8 cellular contexts compared by ENCODE assay signal in genomic region chr14:75661499-75661814, GRCh38. TPM values are rescaled to one million over a fixed set of nuclear protein-coding genes. Genes with fewer than 3 reads are reported as not detected.
DNase-seq lines count a peak whose midpoint lies in the region; ATAC-seq and TF ChIP-seq lines count a peak whose summit lies in the region.

No MANE protein-coding gene starts in this region.

- DNase-seq in fibroblast of lung (ENCODE audit: low read depth in 2 of 2) (no peak), progenitor cell of endocrine pancreas (ENCODE audit: low spot score, unreplicated experiment) (no peak), H4 (ENCODE audit: low spot score) (no peak), UCSD-AML1 (lab: John Stamatoyannopoulos, UW; ENCODE audit: unreplicated experiment) (no peak), head of caudate nucleus (no peak)

- H3K79me2 ChIP-seq in fibroblast of lung (ENCODE audit: control insufficient read depth, insufficient read depth, low read length): peaks cover 4% of the 10 kb centered on the region

- no peak for ATAC-seq in HG03342 (IDR thresholded peaks at IDR 0.05; ENCODE audit: unreplicated experiment)

- H3K4me3 Mint-ChIP-seq in progenitor cell of endocrine pancreas (ENCODE audit: low read depth): peak overlapping the region; percentile 94

- no peaks in the 10 kb centered on the region for H3K36me3 ChIP-seq in fibroblast of lung (ENCODE audit: control insufficient read depth, insufficient read depth, low read length)

- no peak for TF ChIP-seq CTCF in fibroblast of lung (conservative IDR thresholded peaks at IDR 0.05 in 1 of 2, IDR thresholded peaks at IDR 0.05 in 1 of 2; ENCODE audit: low read depth in 1 of 2, low read length in 2 of 2)
- no peak for TF ChIP-seq CTCF in progenitor cell of endocrine pancreas (IDR thresholded peaks at IDR 0.05; ENCODE audit: unreplicated experiment)

- H3K4me1 ChIP-seq in fibroblast of lung (ENCODE audit: control insufficient read depth, extremely low read depth, insufficient read depth, low read length): no peaks in the 10 kb centered on the region

- H3K4me1 Mint-ChIP-seq in progenitor cell of endocrine pancreas (ENCODE audit: low read depth): peaks cover 17% of the 10 kb centered on the region

- H3K4me2 ChIP-seq in fibroblast of lung (ENCODE audit: extremely low read depth, insufficient read depth, low read length): peak overlapping the region; percentile 60

- peaks cover 2% of the 10 kb centered on the region for H3K36me3 Mint-ChIP-seq in progenitor cell of endocrine pancreas (ENCODE audit: insufficient read depth)

- H3K9ac ChIP-seq in fibroblast of lung (ENCODE audit: insufficient read depth, low read length): peak overlapping the region; percentile 91

- no peaks in the 10 kb centered on the region for H3K27me3 Mint-ChIP-seq in progenitor cell of endocrine pancreas

- H3K27ac Mint-ChIP-seq in progenitor cell of endocrine pancreas: peak overlapping the region; percentile 97

- no peaks in the 10 kb centered on the region for H3K27me3 ChIP-seq in fibroblast of lung (ENCODE audit: control insufficient read depth, insufficient read depth, low read length)

- no peaks in the 10 kb centered on the region for H3K9me3 Mint-ChIP-seq in progenitor cell of endocrine pancreas (ENCODE audit: low read depth)

- intact Hi-C loops in head of caudate nucleus (cut with DNase I): no loop called here

- H4K20me1 ChIP-seq in fibroblast of lung (ENCODE audit: control insufficient read depth, extremely low read depth, insufficient read depth, low read length): no peaks in the 10 kb centered on the region

- peak overlapping the region; percentile 89 for H3K27ac ChIP-seq in fibroblast of lung (ENCODE audit: insufficient read depth, low read length)

- peak overlapping the region; percentile 88 for H2AFZ ChIP-seq in fibroblast of lung (ENCODE audit: low read length)

- peak overlapping the region; percentile 95 for H3K4me3 ChIP-seq in GM08714 (ENCODE audit: low read length)
- H3K4me3 ChIP-seq in fibroblast of lung (replicated peaks in 1 of 4; ENCODE audit: control extremely low read depth in 1 of 4, insufficient read depth in 1 of 4, low read depth in 3 of 4, low read length in 4 of 4): peak overlapping the region; percentile 72 to 93 (median 79)

- no peaks in the 10 kb centered on the region for H3K9me3 ChIP-seq in fibroblast of lung (ENCODE audit: control insufficient read depth, insufficient read depth, low read depth, low read length)

TF ChIP-seq in PFSK-1, 5 proteins besides CTCF, POLR2A, EP300 and RAD21:
- TF ChIP-seq REST (IDR thresholded peaks at IDR 0.05; ENCODE audit: insufficient read depth in 1 of 2, low read depth in 2 of 2, low read length in 2 of 2) (no peak), SIN3A (IDR thresholded peaks at IDR 0.05; ENCODE audit: borderline replicate concordance, insufficient read depth, low read length) (0 out of 2 replicates have a peak, but pooled peaks have one; percentile 38)
TF ChIP-seq in PFSK-1: peak in this region for 1.

RNA-seq across cellular contexts. Expression of gene TTLL5, which starts 0.4 kb away (rescaled TPM):
- polyA plus RNA-seq in PFSK-1 (2012; ENCODE audit: insufficient read length, low read depth): 7.4 TPM
- total RNA-seq in fibroblast of lung (18.2 and 23.8 TPM in 2 replicates), progenitor cell of endocrine pancreas (51.9 and 56.2 TPM in 2 replicates)
- 14.0 and 16.1 TPM in 2 replicates for polyA plus RNA-seq in fibroblast of lung
- polyA plus RNA-seq in fibroblast of lung (2012): 16.2 and 20.7 TPM in 2 replicates
- 21.0 and 39.0 TPM in 2 replicates for polyA minus RNA-seq in fibroblast of lung (ENCODE audit: low replicate concordance)
- 10.5 and 16.1 TPM in 2 replicates for total RNA-seq in H4 (2014; rRNA removed; shearing (Covaris generic))

RNA-seq across cellular contexts. Expression of gene ERG28, which starts 0.8 kb away (rescaled TPM):
- polyA plus RNA-seq in PFSK-1 (2012; ENCODE audit: insufficient read length, low read depth): 3.4 TPM
- total RNA-seq in fibroblast of lung: 5.1 and 13.5 TPM in 2 replicates
- polyA plus RNA-seq in fibroblast of lung: 31.9 and 43.9 TPM in 2 replicates
- polyA plus RNA-seq in fibroblast of lung (2012): 26.4 and 35.7 TPM in 2 replicates
- polyA minus RNA-seq in fibroblast of lung (ENCODE audit: low replicate concordance): 13.9 and 16.0 TPM in 2 replicates
- 27.8 and 28.6 TPM in 2 replicates for total RNA-seq in progenitor cell of endocrine pancreas
- total RNA-seq in H4 (2014; rRNA removed; shearing (Covaris generic)): 15.2 and 21.6 TPM in 2 replicates
